Comparison of ENCODE assay signal across 13 cellular contexts in the genomic region with DNA sequence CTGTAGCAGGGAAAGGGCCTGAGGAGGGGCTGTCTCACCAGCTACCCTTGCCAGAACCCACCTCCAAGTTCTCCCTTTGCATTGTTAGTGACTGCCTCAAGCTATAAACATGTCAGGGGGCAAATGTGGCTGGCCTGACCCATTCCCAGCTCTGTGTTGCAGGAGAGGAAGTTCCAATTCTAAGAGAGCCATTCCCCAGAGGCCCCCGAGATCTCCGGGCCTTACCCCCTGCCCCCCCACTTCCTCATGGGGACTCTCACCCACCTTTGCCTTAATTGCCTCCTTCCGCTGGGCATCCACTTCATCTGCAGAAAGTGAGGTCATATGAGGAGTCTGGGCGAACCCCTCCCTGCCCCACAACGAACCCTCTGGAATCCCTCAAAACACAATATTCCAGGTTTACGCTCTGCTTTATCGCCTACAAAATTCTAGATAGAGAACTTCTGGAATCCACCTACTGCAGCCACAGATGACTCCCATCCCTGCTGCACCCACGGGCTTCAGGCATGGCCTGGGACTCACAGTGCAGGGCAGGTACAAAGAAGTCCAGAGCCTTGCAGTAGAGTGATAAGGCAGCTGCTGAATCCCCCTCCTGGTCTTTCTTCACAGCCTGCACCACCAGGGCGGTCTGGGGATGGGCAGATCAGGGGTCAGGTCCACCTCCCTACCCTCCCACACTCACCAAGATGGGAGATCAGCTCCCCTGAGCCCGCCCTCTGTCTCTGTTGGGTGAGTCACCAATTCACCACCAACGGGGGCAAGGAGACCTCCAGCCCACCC. TPM values are rescaled to one million over a fixed set of nuclear protein-coding genes. Genes with fewer than 3 reads are reported as not detected.
DNase-seq lines count a peak whose midpoint lies in the region; ATAC-seq and TF ChIP-seq lines count a peak whose summit lies in the region.
"Had no signal": no experiment of that assay in that cellular context is flagged by ENCODE, and none has a peak within 500 bp of the region (broad histone marks: within the 10 kb centered on the region; RNA-seq: fewer than 3 reads in every experiment).

No MANE protein-coding gene starts in this region.

- no peak for ATAC-seq in RWPE2 (ENCODE audit: low read depth)
- no peak for ATAC-seq in HG02678 (IDR thresholded peaks at IDR 0.05; ENCODE audit: unreplicated experiment)
- ATAC-seq: HepG2 had no signal

- no peaks in the 10 kb centered on the region for H3K27me3 ChIP-seq in RWPE2 (ENCODE audit: insufficient read depth, poor library complexity, severe bottlenecking)
- no peaks in the 10 kb centered on the region for H3K27me3 ChIP-seq in osteoblast (ENCODE audit: insufficient read depth, low read length)

- H3K36me3 ChIP-seq in HEK293 (ENCODE audit: control insufficient read depth in 2 of 2, insufficient read depth in 1 of 2, low read length in 2 of 2) (peaks cover 7 to 47% of the 10 kb centered on the region in 2 experiments; a peak in 2 of 3 replicates), RWPE2 (ENCODE audit: low read depth) (peaks cover 3% of the 10 kb centered on the region; the same call in 1 of the 2 replicates), osteoblast (ENCODE audit: insufficient read depth, low read length) (peaks cover 3% of the 10 kb centered on the region)

- H3K9me3 Mint-ChIP-seq in activated CD4-positive, alpha-beta T cell treated with anti-CD3 and anti-CD28 coated beads, Interleukin-2, amount 10 ng/mL, durations not matched to agents 7 days and 5 days, result no peaks in the 10 kb centered on the region

- no peak for DNase-seq in activated CD4-positive, alpha-beta T cell treated with anti-CD3 and anti-CD28 coated beads, Interleukin-2, amount 10 ng/mL, durations not matched to agents 7 days and 5 days
- no peak for DNase-seq in activated CD4-positive, alpha-beta T cell treated with anti-CD3 and anti-CD28 coated beads for 1 hour
- DNase-seq in RWPE2 (ENCODE audit: low spot score), result peak; percentile 73
- DNase-seq in osteoblast (ENCODE audit: insufficient read length, low spot score, missing footprints), result peak; percentile 69
- no peak for DNase-seq in NK-92 (lab: John Stamatoyannopoulos, UW; ENCODE audit: unreplicated experiment)
- no peak for DNase-seq in HPDE6-E6E7 (ENCODE audit: extremely low spot score)
- DNase-seq: ACHN, DMS53 had no signal

- POLR2A ChIA-PET in activated CD4-positive, alpha-beta T cell treated with anti-CD3 and anti-CD28 coated beads, Interleukin-2, amount 10 ng/mL, durations not matched to agents 7 days and 5 days (lab: Charles Lee), result no interaction called here
- POLR2A ChIA-PET in HEK293 (lab: Yijun Ruan, JAX), result no interaction called here

- H3K27me3 Mint-ChIP-seq in activated CD4-positive, alpha-beta T cell treated with anti-CD3 and anti-CD28 coated beads, Interleukin-2, amount 10 ng/mL, durations not matched to agents 7 days and 5 days, result no peaks in the 10 kb centered on the region

- H3K9me3 ChIP-seq in HEK293 (ENCODE audit: control insufficient read depth, insufficient read depth, low read depth, low read length) (no peaks in the 10 kb centered on the region), RWPE2 (ENCODE audit: severe bottlenecking) (no peaks in the 10 kb centered on the region), osteoblast (ENCODE audit: low read depth, low read length) (no peaks in the 10 kb centered on the region)

- H3K4me3 ChIP-seq in HEK293 (ENCODE audit: low read depth, low read length) (no peak overlapping the region), RWPE2 (ENCODE audit: severe bottlenecking) (no peak overlapping the region), osteoblast (ENCODE audit: insufficient read depth, low read length) (no peak overlapping the region)

- peaks cover 7% of the 10 kb centered on the region for H3K36me3 Mint-ChIP-seq in activated CD4-positive, alpha-beta T cell treated with anti-CD3 and anti-CD28 coated beads, Interleukin-2, amount 10 ng/mL, durations not matched to agents 7 days and 5 days (ENCODE audit: low read depth)

- H3K79me2 ChIP-seq in osteoblast (ENCODE audit: insufficient read depth, low read length), result peaks cover 9% of the 10 kb centered on the region

- H4K20me1 ChIP-seq in osteoblast (ENCODE audit: insufficient read depth, low read length), result peaks cover 14% of the 10 kb centered on the region

- no peak overlapping the region for H2AFZ ChIP-seq in osteoblast (ENCODE audit: low read length)

- H3K4me1 Mint-ChIP-seq in activated CD4-positive, alpha-beta T cell treated with anti-CD3 and anti-CD28 coated beads, Interleukin-2, amount 10 ng/mL, durations not matched to agents 7 days and 5 days, result peaks cover 29% of the 10 kb centered on the region

- CTCF ChIA-PET in activated CD4-positive, alpha-beta T cell treated with anti-CD3 and anti-CD28 coated beads, Interleukin-2, amount 10 ng/mL, durations not matched to agents 7 days and 5 days (lab: Charles Lee), result interaction anchor here (0.9 to 1.6 kb wide), 2 partner anchors 21 to 69 kb away, joined by 5 read pairs; no protein-coding TSS in a partner anchor
- CTCF ChIA-PET in HEK293 (lab: Yijun Ruan, JAX), result interaction anchor here (0.8 kb wide), 1 partner anchor 63 kb away, joined by 5 read pairs; no protein-coding TSS in a partner anchor

- H3K27ac Mint-ChIP-seq in activated CD4-positive, alpha-beta T cell treated with anti-CD3 and anti-CD28 coated beads, Interleukin-2, amount 10 ng/mL, durations not matched to agents 7 days and 5 days, result peak overlapping the region; percentile 25
- H3K27ac Mint-ChIP-seq: CD14-positive monocyte had no signal

- no peak overlapping the region for H3K4me2 ChIP-seq in osteoblast (ENCODE audit: insufficient read depth, low read length)

- no peak overlapping the region for H3K4me3 Mint-ChIP-seq in activated CD4-positive, alpha-beta T cell treated with anti-CD3 and anti-CD28 coated beads, Interleukin-2, amount 10 ng/mL, durations not matched to agents 7 days and 5 days
- H3K4me3 Mint-ChIP-seq: CD14-positive monocyte had no signal

- TF ChIP-seq CTCF in HEK293 (tag by site-specific recombination; IDR thresholded peaks at IDR 0.05), result no peak
- no peak for TF ChIP-seq CTCF in RWPE2 (IDR thresholded peaks at IDR 0.05; ENCODE audit: poor library complexity, severe bottlenecking)
- TF ChIP-seq CTCF in osteoblast (IDR thresholded peaks at IDR 0.05; ENCODE audit: extremely low read depth, low read depth, low read length), result no peak

- H3K27ac ChIP-seq in HEK293 (ENCODE audit: extremely low read depth, low read depth, low read length) (no peak overlapping the region), RWPE2 (ENCODE audit: poor library complexity, severe bottlenecking) (no peak overlapping the region), osteoblast (ENCODE audit: low read depth, low read length) (no peak overlapping the region)

- peaks cover 10% of the 10 kb centered on the region for H3K4me1 ChIP-seq in HEK293 (ENCODE audit: control insufficient read depth, insufficient read depth, low read length)
- peaks cover 4% of the 10 kb centered on the region for H3K4me1 ChIP-seq in RWPE2 (ENCODE audit: insufficient read depth, poor library complexity, severe bottlenecking)
- peaks cover 11% of the 10 kb centered on the region for H3K4me1 ChIP-seq in osteoblast (ENCODE audit: insufficient read depth, low read length)

TF ChIP-seq in HEK293, 187 proteins besides CTCF, POLR2A, EP300 and RAD21 (continues in another document):
- TF ChIP-seq ZNF830 (tag by site-specific recombination; IDR thresholded peaks at IDR 0.05; ENCODE audit: low read depth) (no peak), ZSCAN30 (tag by site-specific recombination; IDR thresholded peaks at IDR 0.05) (no peak), ZFHX2 (tag by site-specific recombination; conservative IDR thresholded peaks at IDR 0.05) (peak; percentile 52; the same call in 1 of the 2 replicates), HOXD13 (CRISPR knock-in tag; IDR thresholded peaks at IDR 0.05; ENCODE audit: borderline replicate concordance) (no peak), ZNF404 (tag by site-specific recombination; IDR thresholded peaks at IDR 0.05) (no peak), ZNF146 (tag by site-specific recombination; IDR thresholded peaks at IDR 0.05) (no peak)
- TF ChIP-seq, protein P1, sequence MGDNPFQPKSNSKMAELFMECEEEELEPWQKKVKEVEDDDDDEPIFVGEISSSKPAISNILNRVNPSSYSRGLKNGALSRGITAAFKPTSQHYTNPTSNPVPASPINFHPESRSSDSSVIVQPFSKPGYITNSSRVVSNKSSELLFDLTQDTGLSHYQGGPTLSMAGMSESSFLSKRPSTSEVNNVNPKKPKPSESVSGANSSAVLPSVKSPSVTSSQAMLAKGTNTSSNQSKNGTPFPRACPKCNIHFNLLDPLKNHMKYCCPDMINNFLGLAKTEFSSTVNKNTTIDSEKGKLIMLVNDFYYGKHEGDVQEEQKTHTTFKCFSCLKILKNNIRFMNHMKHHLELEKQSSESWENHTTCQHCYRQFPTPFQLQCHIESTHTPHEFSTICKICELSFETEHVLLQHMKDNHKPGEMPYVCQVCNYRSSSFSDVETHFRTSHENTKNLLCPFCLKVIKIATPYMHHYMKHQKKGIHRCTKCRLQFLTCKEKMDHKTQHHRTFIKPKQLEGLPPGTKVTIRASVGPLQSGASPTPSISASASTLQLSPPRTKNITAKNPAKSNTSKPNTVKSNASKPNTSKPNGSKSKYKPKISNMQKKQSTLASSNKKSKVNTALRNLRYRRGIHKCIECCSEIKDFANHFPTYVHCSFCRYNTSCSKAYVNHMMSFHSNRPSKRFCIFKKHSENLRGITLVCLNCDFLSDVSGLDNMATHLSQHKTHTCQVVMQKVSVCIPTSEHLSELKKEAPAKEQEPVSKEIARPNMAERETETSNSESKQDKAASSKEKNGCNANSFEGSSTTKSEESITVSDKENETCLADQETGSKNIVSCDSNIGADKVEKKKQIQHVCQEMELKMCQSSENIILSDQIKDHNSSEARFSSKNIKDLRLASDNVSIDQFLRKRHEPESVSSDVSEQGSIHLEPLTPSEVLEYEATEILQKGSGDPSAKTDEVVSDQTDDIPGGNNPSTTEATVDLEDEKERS (tag by site-specific recombination; IDR thresholded peaks at IDR 0.05), result no peak

RNA-seq across cellular contexts. Expression of a gene that starts 4.0 kb away (rescaled TPM):
- total RNA-seq in activated CD4-positive, alpha-beta T cell treated with anti-CD3 and anti-CD28 coated beads, Interleukin-2, amount 10 ng/mL, durations not matched to agents 7 days and 5 days, result 10 to 100 TPM; 56.6 to 66.4 TPM
- total RNA-seq in osteoblast, result 19.4 and 21.4 TPM in 2 replicates

RNA-seq across cellular contexts. Expression of a gene that starts 12.5 kb away (rescaled TPM):
- total RNA-seq in activated CD4-positive, alpha-beta T cell treated with anti-CD3 and anti-CD28 coated beads, Interleukin-2, amount 10 ng/mL, durations not matched to agents 7 days and 5 days, result under 1 TPM; 0.12 to 0.19 TPM
- not detected in 2 replicates for total RNA-seq in osteoblast
- total RNA-seq: A172, HepG2 had no signal

RNA-seq across cellular contexts. Expression of a gene that starts 26.3 kb away (rescaled TPM):
- under 1 TPM; 0.87 to 0.92 TPM for total RNA-seq in activated CD4-positive, alpha-beta T cell treated with anti-CD3 and anti-CD28 coated beads, Interleukin-2, amount 10 ng/mL, durations not matched to agents 7 days and 5 days
- under 0.01 TPM in 1 of 2 replicates, not detected in the other for total RNA-seq in osteoblast
- total RNA-seq: A172, HepG2 had no signal

RNA-seq across cellular contexts. Expression of a gene that starts 34.2 kb away (rescaled TPM):
- 100 to 1,000 TPM; 126 to 128 TPM for total RNA-seq in activated CD4-positive, alpha-beta T cell treated with anti-CD3 and anti-CD28 coated beads, Interleukin-2, amount 10 ng/mL, durations not matched to agents 7 days and 5 days
- total RNA-seq in osteoblast, result 23.9 and 28.3 TPM in 2 replicates

RNA-seq across cellular contexts. Expression of a gene that starts 50.9 kb away (rescaled TPM):
- total RNA-seq in activated CD4-positive, alpha-beta T cell treated with anti-CD3 and anti-CD28 coated beads, Interleukin-2, amount 10 ng/mL, durations not matched to agents 7 days and 5 days, result 10 to 100 TPM; 58.1 to 64.1 TPM
- 33.9 and 54.3 TPM in 2 replicates for total RNA-seq in osteoblast

Comparison
In these comparisons a context has a peak if more than half of its experiments do, and no peak if none do; other contexts are left out.
1. DNase-seq: peak in RWPE2 (single experiment) and osteoblast (single experiment); none in activated CD4-positive, alpha-beta T cell treated with anti-CD3 and anti-CD28 coated beads, Interleukin-2, amount 10 ng/mL, durations not matched to agents 7 days and 5 days (single experiment), activated CD4-positive, alpha-beta T cell treated with anti-CD3 and anti-CD28 coated beads for 1 hour (single experiment), NK-92 (single experiment) and HPDE6-E6E7 (single experiment).